Comparison of ENCODE assay signal across 16 cellular contexts in the genomic region with DNA sequence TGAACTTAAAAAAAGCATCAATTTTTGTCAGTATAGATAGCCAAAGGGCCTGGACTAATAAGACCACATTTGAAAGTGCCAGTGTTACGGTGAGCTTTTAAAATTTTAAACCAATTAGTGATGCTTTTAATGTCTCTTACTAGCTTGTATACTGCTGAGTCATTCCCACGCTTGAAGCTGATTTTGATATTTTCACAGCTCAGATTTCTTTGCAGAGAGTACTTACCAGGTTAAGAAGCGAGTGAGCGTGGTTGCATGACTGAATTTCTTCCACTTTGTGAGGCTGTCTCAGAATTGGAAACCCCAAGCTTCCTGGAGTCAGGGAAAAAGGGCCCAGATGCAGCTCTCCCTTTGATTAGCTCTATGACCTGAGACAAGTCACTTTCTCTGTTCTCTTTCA.
DNase-seq lines count a peak whose midpoint lies in the region; ATAC-seq and TF ChIP-seq lines count a peak whose summit lies in the region.
"Had no signal": no experiment of that assay in that cellular context is flagged by ENCODE, and none has a peak within 500 bp of the region (broad histone marks: within the 10 kb centered on the region; RNA-seq: fewer than 3 reads in every experiment).

No MANE protein-coding gene starts in this region.

- POLR2A ChIA-PET in activated CD4-positive, alpha-beta T cell treated with anti-CD3 and anti-CD28 coated beads, Interleukin-2, amount 10 ng/mL, durations not matched to agents 7 days and 5 days (lab: Charles Lee) = no interaction called here
- POLR2A ChIA-PET in CD8-positive, alpha-beta T cell (lab: Charles Lee) = no interaction called here

- peak; percentile 19 for DNase-seq in A172 (ENCODE audit: low spot score)
- DNase-seq in GM12865 (ENCODE audit: low read depth) = peak; percentile 39
- DNase-seq in amniotic epithelial cell (ENCODE audit: low read depth) = peak; percentile 34
- DNase-seq in iris pigment epithelial cell (ENCODE audit: low read depth) = peak; percentile 60
- DNase-seq in activated CD4-positive, alpha-beta T cell treated with anti-CD3 and anti-CD28 coated beads, Interleukin-2, amount 10 ng/mL, durations not matched to agents 7 days and 5 days = no peak
- no peak for DNase-seq in islet precursor cell
- no peak for DNase-seq in CD8-positive, alpha-beta T cell
- no peak for DNase-seq in osteoblast (ENCODE audit: insufficient read length, low spot score, missing footprints)
- DNase-seq: activated CD4-positive, alpha-beta T cell treated with anti-CD3 and anti-CD28 coated beads, Interleukin-2, amount 50 U/mL, for 48 hours; activated gamma-delta T cell; foreskin melanocyte; kidney; NK-92 treated with Interleukin-12 subunit alpha and Interleukin-12 subunit beta, amount 100 ng/mL, for 24 hours; SW 1271; uterus had no signal

- H2AFZ ChIP-seq in osteoblast (ENCODE audit: low read length) = no peak overlapping the region

- H3K27ac ChIP-seq in CD8-positive, alpha-beta T cell (ENCODE audit: low read depth, low read length) = no peak overlapping the region
- H3K27ac ChIP-seq in osteoblast (ENCODE audit: low read depth, low read length) = no peak overlapping the region
- H3K27ac ChIP-seq: BLaER1, uterus had no signal

- no peaks in the 10 kb centered on the region for H3K4me1 ChIP-seq in CD8-positive, alpha-beta T cell (ENCODE audit: insufficient read depth, low read length)
- peaks cover 3% of the 10 kb centered on the region for H3K4me1 ChIP-seq in osteoblast (ENCODE audit: insufficient read depth, low read length)
- H3K4me1 ChIP-seq: BLaER1, uterus had no signal

- intact Hi-C loops in CD8-positive, alpha-beta T cell (cut with DNase I, micrococcal nuclease) = no loop called here

- no peak overlapping the region for H3K4me3 Mint-ChIP-seq in activated CD4-positive, alpha-beta T cell treated with anti-CD3 and anti-CD28 coated beads, Interleukin-2, amount 10 ng/mL, durations not matched to agents 7 days and 5 days
- no peak overlapping the region for H3K4me3 Mint-ChIP-seq in CD8-positive, alpha-beta T cell

- H3K4me3 ChIP-seq in GM12865 (ENCODE audit: low read depth, low read length) = no peak overlapping the region
- no peak overlapping the region for H3K4me3 ChIP-seq in CD8-positive, alpha-beta T cell (ENCODE audit: low read depth, low read length)
- no peak overlapping the region for H3K4me3 ChIP-seq in osteoblast (ENCODE audit: insufficient read depth, low read length)
- H3K4me3 ChIP-seq: BLaER1, uterus had no signal

- H4K20me1 ChIP-seq in osteoblast (ENCODE audit: insufficient read depth, low read length) = no peaks in the 10 kb centered on the region
- H4K20me1 ChIP-seq: BLaER1 had no signal

- no peaks in the 10 kb centered on the region for H3K79me2 ChIP-seq in osteoblast (ENCODE audit: insufficient read depth, low read length)

- TF ChIP-seq CTCF in GM12865 (IDR thresholded peaks at IDR 0.05; ENCODE audit: insufficient read depth, low read depth, low read length, missing control alignments) (no peak), osteoblast (IDR thresholded peaks at IDR 0.05; ENCODE audit: extremely low read depth, low read depth, low read length) (no peak)
- no peak for TF ChIP-seq CTCF in CD8-positive, alpha-beta T cell (IDR thresholded peaks at IDR 0.05)

- CTCF ChIA-PET in activated CD4-positive, alpha-beta T cell treated with anti-CD3 and anti-CD28 coated beads, Interleukin-2, amount 10 ng/mL, durations not matched to agents 7 days and 5 days (lab: Charles Lee) = interaction anchor here (0.6 kb wide), 1 partner anchor 326 kb away, joined by 4 read pairs; no protein-coding TSS in a partner anchor
- CTCF ChIA-PET in CD8-positive, alpha-beta T cell (lab: Charles Lee) = interaction anchor here (0.5 kb wide), 1 partner anchor 91 kb away, joined by 4 read pairs; no protein-coding TSS in a partner anchor

- no peaks in the 10 kb centered on the region for H3K9me3 ChIP-seq in CD8-positive, alpha-beta T cell (ENCODE audit: low read length)
- no peaks in the 10 kb centered on the region for H3K9me3 ChIP-seq in osteoblast (ENCODE audit: low read depth, low read length)
- H3K9me3 ChIP-seq: BLaER1, uterus had no signal

- H3K9me3 Mint-ChIP-seq in activated CD4-positive, alpha-beta T cell treated with anti-CD3 and anti-CD28 coated beads, Interleukin-2, amount 10 ng/mL, durations not matched to agents 7 days and 5 days = no peaks in the 10 kb centered on the region
- H3K9me3 Mint-ChIP-seq in CD8-positive, alpha-beta T cell = no peaks in the 10 kb centered on the region

- H3K27me3 Mint-ChIP-seq in activated CD4-positive, alpha-beta T cell treated with anti-CD3 and anti-CD28 coated beads, Interleukin-2, amount 10 ng/mL, durations not matched to agents 7 days and 5 days = no peaks in the 10 kb centered on the region
- H3K27me3 Mint-ChIP-seq in CD8-positive, alpha-beta T cell (ENCODE audit: low read depth) = peaks cover 2% of the 10 kb centered on the region

- no peaks in the 10 kb centered on the region for H3K36me3 Mint-ChIP-seq in activated CD4-positive, alpha-beta T cell treated with anti-CD3 and anti-CD28 coated beads, Interleukin-2, amount 10 ng/mL, durations not matched to agents 7 days and 5 days (ENCODE audit: low read depth)
- no peaks in the 10 kb centered on the region for H3K36me3 Mint-ChIP-seq in CD8-positive, alpha-beta T cell

- no peak overlapping the region for H3K27ac Mint-ChIP-seq in activated CD4-positive, alpha-beta T cell treated with anti-CD3 and anti-CD28 coated beads, Interleukin-2, amount 10 ng/mL, durations not matched to agents 7 days and 5 days
- no peak overlapping the region for H3K27ac Mint-ChIP-seq in CD8-positive, alpha-beta T cell

- H3K4me2 ChIP-seq in osteoblast (ENCODE audit: insufficient read depth, low read length) = no peak overlapping the region
- H3K4me2 ChIP-seq: BLaER1 had no signal

- H3K4me1 Mint-ChIP-seq in activated CD4-positive, alpha-beta T cell treated with anti-CD3 and anti-CD28 coated beads, Interleukin-2, amount 10 ng/mL, durations not matched to agents 7 days and 5 days = no peaks in the 10 kb centered on the region
- H3K4me1 Mint-ChIP-seq in CD8-positive, alpha-beta T cell (ENCODE audit: low read depth) = no peaks in the 10 kb centered on the region

- ATAC-seq in CD8-positive, alpha-beta T cell = no peak

- no peaks in the 10 kb centered on the region for H3K36me3 ChIP-seq in CD8-positive, alpha-beta T cell (ENCODE audit: insufficient read depth, low read length)
- H3K36me3 ChIP-seq in osteoblast (ENCODE audit: insufficient read depth, low read length) = no peaks in the 10 kb centered on the region
- H3K36me3 ChIP-seq: BLaER1, uterus had no signal

- no peaks in the 10 kb centered on the region for H3K27me3 ChIP-seq in CD8-positive, alpha-beta T cell (ENCODE audit: insufficient read depth, low read length)
- no peaks in the 10 kb centered on the region for H3K27me3 ChIP-seq in osteoblast (ENCODE audit: insufficient read depth, low read length)
- H3K27me3 ChIP-seq: BLaER1, uterus had no signal

Comparison
In these comparisons a context has a peak if more than half of its experiments do, and no peak if none do; other contexts are left out.
1. DNase-seq: peak in A172 (single experiment), GM12865 (single experiment), amniotic epithelial cell (single experiment) and iris pigment epithelial cell (single experiment); none in activated CD4-positive, alpha-beta T cell treated with anti-CD3 and anti-CD28 coated beads, Interleukin-2, amount 10 ng/mL, durations not matched to agents 7 days and 5 days (single experiment), islet precursor cell (single experiment), CD8-positive, alpha-beta T cell (0 of 7) and osteoblast (single experiment).